Comparison of ENCODE assay signal across 8 cellular contexts in genomic region chr2:138373993-138374408, GRCh38.
DNase-seq lines count a peak whose midpoint lies in the region; ATAC-seq and TF ChIP-seq lines count a peak whose summit lies in the region.

No MANE protein-coding gene starts in this region.

- H3K27me3 ChIP-seq in AG04450 (ENCODE audit: control insufficient read depth, insufficient read depth, low read length), result no peaks in the 10 kb centered on the region
- H3K27me3 ChIP-seq in KMS-11 (ENCODE audit: insufficient read depth, low read depth), result no peaks in the 10 kb centered on the region
- H3K27me3 ChIP-seq in SK-N-SH (ENCODE audit: insufficient read depth), result no peaks in the 10 kb centered on the region
- no peaks in the 10 kb centered on the region for H3K27me3 ChIP-seq in foreskin keratinocyte

- POLR2A ChIA-PET in AG04450 (lab: Yijun Ruan, JAX) (no interaction called here), SK-N-SH (lab: Yijun Ruan, JAX) (no interaction called here)

- H3K4me2 ChIP-seq in KMS-11 (no peak overlapping the region), SK-N-SH (no peak overlapping the region)

- H3K27ac ChIP-seq in AG04450 (ENCODE audit: low read depth, low read length) (no peak overlapping the region), KMS-11 (no peak overlapping the region), SK-N-SH (ENCODE audit: low read depth in 2 of 2, low read length in 1 of 2) (no peak overlapping the region), foreskin keratinocyte (no peak overlapping the region)

- H3K4me1 ChIP-seq in KMS-11 (ENCODE audit: low read depth, poor library complexity, severe bottlenecking), result no peaks in the 10 kb centered on the region
- no peaks in the 10 kb centered on the region; a peak in 1 of 4 replicates for H3K4me1 ChIP-seq in SK-N-SH (ENCODE audit: control insufficient read depth in 1 of 2, insufficient read depth in 2 of 2, low read depth in 1 of 2, low read length in 1 of 2)
- H3K4me1 ChIP-seq in foreskin keratinocyte, result no peaks in the 10 kb centered on the region

- no peaks in the 10 kb centered on the region for H3K4me1 Mint-ChIP-seq in activated T-helper 1 cell treated with anti-CD3 and anti-CD28 coated beads, Interleukin-12 subunit alpha, Interleukin-12 subunit beta, Interleukin-2, Interleukin-4 antibody, amounts not matched to agents 30 ng/mL and 10 ng/mL and 1 ng/mL, durations not matched to agents 14 hours and 24 hours and 36 hours (ENCODE audit: low read depth)
- H3K4me1 Mint-ChIP-seq in activated naive CD4-positive, alpha-beta T cell treated with anti-CD3 and anti-CD28 coated beads, Interleukin-2, amount 10 ng/mL, durations not matched to agents 7 days and 5 days, result no peaks in the 10 kb centered on the region

- no peaks in the 10 kb centered on the region for H3K9me2 ChIP-seq in SK-N-SH

- no peak overlapping the region for H2AFZ ChIP-seq in KMS-11 (ENCODE audit: low read depth)
- H2AFZ ChIP-seq in SK-N-SH (ENCODE audit: low read depth), result no peak overlapping the region

- intact Hi-C loops in activated T-helper 1 cell treated with anti-CD3 and anti-CD28 coated beads, Interleukin-12 subunit alpha, Interleukin-12 subunit beta, Interleukin-2, Interleukin-4 antibody, amounts not matched to agents 30 ng/mL and 10 ng/mL and 1 ng/mL, durations not matched to agents 14 hours and 24 hours and 36 hours (cut with micrococcal nuclease), result loop anchor here (1.0 to 10.0 kb wide), 2 partner anchors 429 to 508 kb away; no protein-coding TSS in a partner anchor

- H3F3A ChIP-seq in SK-N-SH (replicated peaks; ENCODE audit: insufficient read depth), result no peaks in the 10 kb centered on the region

- peak; percentile 81 for TF ChIP-seq RAD21 in SK-N-SH (IDR thresholded peaks at IDR 0.05; ENCODE audit: low read length)

- DNase-seq in AG04450 (ENCODE audit: low read depth, low spot score) (peak; percentile 18), SK-N-SH (peak; percentile 36), foreskin keratinocyte (peak in 1 of 2 donors; percentile 34), smooth muscle cell of the brain vasculature (ENCODE audit: low read depth, low spot score) (peak; percentile 26)
- DNase-seq in activated T-helper 1 cell treated with anti-CD3 and anti-CD28 coated beads, Interleukin-12 subunit alpha, Interleukin-12 subunit beta, Interleukin-2, Interleukin-4 antibody, amounts not matched to agents 30 ng/mL and 10 ng/mL and 1 ng/mL, durations not matched to agents 14 hours and 24 hours and 36 hours (ENCODE audit: low spot score), result no peak
- no peak for DNase-seq in activated naive CD4-positive, alpha-beta T cell treated with anti-CD3 and anti-CD28 coated beads, Interleukin-2, amount 10 ng/mL, durations not matched to agents 7 days and 5 days

- no peaks in the 10 kb centered on the region for H3K9me3 ChIP-seq in AG04450 (ENCODE audit: control insufficient read depth, insufficient read depth, low read length)
- no peaks in the 10 kb centered on the region for H3K9me3 ChIP-seq in SK-N-SH

- ATAC-seq in GM18499 (IDR thresholded peaks at IDR 0.05; ENCODE audit: insufficient read depth, unreplicated experiment) (peak; percentile 65), foreskin keratinocyte (peak; percentile 40)

- H3K9ac ChIP-seq in KMS-11 (no peak overlapping the region), SK-N-SH (no peak overlapping the region)

- H3K79me2 ChIP-seq in KMS-11 (ENCODE audit: insufficient read depth, low read depth), result no peaks in the 10 kb centered on the region
- no peaks in the 10 kb centered on the region for H3K79me2 ChIP-seq in SK-N-SH (ENCODE audit: insufficient read depth)

- WGBS in SK-N-SH (ENCODE audit: low lambda C conversion rate), result 26% methylated on average over 1 of the region's 1 CpG

- no peak overlapping the region for H3K27ac Mint-ChIP-seq in activated T-helper 1 cell treated with anti-CD3 and anti-CD28 coated beads, Interleukin-12 subunit alpha, Interleukin-12 subunit beta, Interleukin-2, Interleukin-4 antibody, amounts not matched to agents 30 ng/mL and 10 ng/mL and 1 ng/mL, durations not matched to agents 14 hours and 24 hours and 36 hours
- no peak overlapping the region for H3K27ac Mint-ChIP-seq in activated naive CD4-positive, alpha-beta T cell treated with anti-CD3 and anti-CD28 coated beads, Interleukin-2, amount 10 ng/mL, durations not matched to agents 7 days and 5 days

- H4K20me1 ChIP-seq in KMS-11 (ENCODE audit: insufficient read depth), result no peaks in the 10 kb centered on the region
- no peaks in the 10 kb centered on the region for H4K20me1 ChIP-seq in SK-N-SH (ENCODE audit: insufficient read depth)

- H3K4me3 ChIP-seq in AG04450 (ENCODE audit: low read depth, low read length), result no peak overlapping the region
- no peak overlapping the region for H3K4me3 ChIP-seq in KMS-11 (IDR thresholded peaks at IDR 0.05; ENCODE audit: insufficient read depth, low read depth, low read length)
- H3K4me3 ChIP-seq in SK-N-SH (ENCODE audit: low read depth in 2 of 2, low read length in 1 of 2), result no peak overlapping the region

- CTCF ChIA-PET in AG04450 (lab: Charles Lee), result interaction anchor here (0.7 to 3.5 kb wide), 21 partner anchors 8 to 486 kb away, joined by 3 to 59 read pairs (median 4); no protein-coding TSS in a partner anchor
- CTCF ChIA-PET in SK-N-SH (lab: Yijun Ruan, JAX), result interaction anchor here (0.6 to 4.3 kb wide), 24 partner anchors 9 to 507 kb away, joined by 3 to 18 read pairs (median 3); partner anchors contain the start of gene HNMT
- CTCF ChIA-PET in activated naive CD4-positive, alpha-beta T cell treated with anti-CD3 and anti-CD28 coated beads, Interleukin-2, amount 10 ng/mL, durations not matched to agents 7 days and 5 days (lab: Charles Lee), result interaction anchor here (0.6 kb wide), 1 partner anchor 557 kb away, joined by 4 read pairs; no protein-coding TSS in a partner anchor

- no peak for TF ChIP-seq EP300 in SK-N-SH (IDR thresholded peaks at IDR 0.05; ENCODE audit: borderline replicate concordance in 1 of 2, low read depth in 1 of 2, low read length in 1 of 2)

- TF ChIP-seq CTCF in AG04450 (IDR thresholded peaks at IDR 0.05; ENCODE audit: low read depth, low read length) (peak; percentile 81), KMS-11 (conservative IDR thresholded peaks at IDR 0.05; ENCODE audit: low read depth, low read length) (peak; percentile 57), SK-N-SH (IDR thresholded peaks at IDR 0.05) (peak; percentile 92), foreskin keratinocyte (conservative IDR thresholded peaks at IDR 0.05) (peak; percentile 84)

- H3K36me3 ChIP-seq in KMS-11 (ENCODE audit: insufficient read depth) (no peaks in the 10 kb centered on the region), SK-N-SH (replicated peaks in 1 of 2; ENCODE audit: control insufficient read depth in 1 of 2, insufficient read depth in 2 of 2, low read length in 1 of 2) (no peaks in the 10 kb centered on the region)

- H3K9me3 Mint-ChIP-seq in activated T-helper 1 cell treated with anti-CD3 and anti-CD28 coated beads, Interleukin-12 subunit alpha, Interleukin-12 subunit beta, Interleukin-2, Interleukin-4 antibody, amounts not matched to agents 30 ng/mL and 10 ng/mL and 1 ng/mL, durations not matched to agents 14 hours and 24 hours and 36 hours, result no peaks in the 10 kb centered on the region
- H3K9me3 Mint-ChIP-seq in activated naive CD4-positive, alpha-beta T cell treated with anti-CD3 and anti-CD28 coated beads, Interleukin-2, amount 10 ng/mL, durations not matched to agents 7 days and 5 days, result no peaks in the 10 kb centered on the region

- no peak overlapping the region for H3K4me3 Mint-ChIP-seq in activated T-helper 1 cell treated with anti-CD3 and anti-CD28 coated beads, Interleukin-12 subunit alpha, Interleukin-12 subunit beta, Interleukin-2, Interleukin-4 antibody, amounts not matched to agents 30 ng/mL and 10 ng/mL and 1 ng/mL, durations not matched to agents 14 hours and 24 hours and 36 hours
- no peak overlapping the region for H3K4me3 Mint-ChIP-seq in activated naive CD4-positive, alpha-beta T cell treated with anti-CD3 and anti-CD28 coated beads, Interleukin-2, amount 10 ng/mL, durations not matched to agents 7 days and 5 days

- no peaks in the 10 kb centered on the region for H3K36me3 Mint-ChIP-seq in activated T-helper 1 cell treated with anti-CD3 and anti-CD28 coated beads, Interleukin-12 subunit alpha, Interleukin-12 subunit beta, Interleukin-2, Interleukin-4 antibody, amounts not matched to agents 30 ng/mL and 10 ng/mL and 1 ng/mL, durations not matched to agents 14 hours and 24 hours and 36 hours (ENCODE audit: low read depth)
- H3K36me3 Mint-ChIP-seq in activated naive CD4-positive, alpha-beta T cell treated with anti-CD3 and anti-CD28 coated beads, Interleukin-2, amount 10 ng/mL, durations not matched to agents 7 days and 5 days, result no peaks in the 10 kb centered on the region

- no peaks in the 10 kb centered on the region for H3K27me3 Mint-ChIP-seq in activated T-helper 1 cell treated with anti-CD3 and anti-CD28 coated beads, Interleukin-12 subunit alpha, Interleukin-12 subunit beta, Interleukin-2, Interleukin-4 antibody, amounts not matched to agents 30 ng/mL and 10 ng/mL and 1 ng/mL, durations not matched to agents 14 hours and 24 hours and 36 hours (ENCODE audit: insufficient read depth)
- no peaks in the 10 kb centered on the region for H3K27me3 Mint-ChIP-seq in activated naive CD4-positive, alpha-beta T cell treated with anti-CD3 and anti-CD28 coated beads, Interleukin-2, amount 10 ng/mL, durations not matched to agents 7 days and 5 days

TF ChIP-seq in SK-N-SH, 30 proteins besides CTCF, POLR2A, EP300 and RAD21 (continues in another document):
- TF ChIP-seq RXRA (IDR thresholded peaks at IDR 0.05; ENCODE audit: borderline replicate concordance, low read depth), result no peak
- TF ChIP-seq PBX3 (IDR thresholded peaks at IDR 0.05), result no peak
- TF ChIP-seq RCOR1 (IDR thresholded peaks at IDR 0.05; ENCODE audit: low read length), result 0 out of 2 replicates have a peak, but pooled peaks have one; percentile 17
- TF ChIP-seq GABPA (IDR thresholded peaks at IDR 0.05; ENCODE audit: low read depth), result no peak
- no peak for TF ChIP-seq TCF12 (IDR thresholded peaks at IDR 0.05)
- TF ChIP-seq CHD2 (IDR thresholded peaks at IDR 0.05; ENCODE audit: low read length, partially characterized antibody), result no peak
- TF ChIP-seq POLR2AphosphoS5 (IDR thresholded peaks at IDR 0.05; ENCODE audit: low read depth, low read length), result no peak
- TF ChIP-seq NFIC (IDR thresholded peaks at IDR 0.05; ENCODE audit: borderline replicate concordance), result no peak
- TF ChIP-seq SMC3 (IDR thresholded peaks at IDR 0.05; ENCODE audit: low read depth, low read length), result peak; percentile 79

Comparison
In these comparisons a context has a peak if more than half of its experiments do, and no peak if none do; other contexts are left out.
1. DNase-seq: peak in AG04450 (single experiment), SK-N-SH (single experiment) and smooth muscle cell of the brain vasculature (single experiment); none in activated T-helper 1 cell treated with anti-CD3 and anti-CD28 coated beads, Interleukin-12 subunit alpha, Interleukin-12 subunit beta, Interleukin-2, Interleukin-4 antibody, amounts not matched to agents 30 ng/mL and 10 ng/mL and 1 ng/mL, durations not matched to agents 14 hours and 24 hours and 36 hours (single experiment) and activated naive CD4-positive, alpha-beta T cell treated with anti-CD3 and anti-CD28 coated beads, Interleukin-2, amount 10 ng/mL, durations not matched to agents 7 days and 5 days (single experiment).
2. Peak in every context shown above with its lines, with median percentiles within 50 percentile points of each other: CTCF ChIP-seq.